ENCODE assay signal across 1 cellular context in genomic region chr2:171433763-171434670, GRCh38.
TF ChIP-seq lines count a peak whose summit lies in the region.

A gene with protein sequence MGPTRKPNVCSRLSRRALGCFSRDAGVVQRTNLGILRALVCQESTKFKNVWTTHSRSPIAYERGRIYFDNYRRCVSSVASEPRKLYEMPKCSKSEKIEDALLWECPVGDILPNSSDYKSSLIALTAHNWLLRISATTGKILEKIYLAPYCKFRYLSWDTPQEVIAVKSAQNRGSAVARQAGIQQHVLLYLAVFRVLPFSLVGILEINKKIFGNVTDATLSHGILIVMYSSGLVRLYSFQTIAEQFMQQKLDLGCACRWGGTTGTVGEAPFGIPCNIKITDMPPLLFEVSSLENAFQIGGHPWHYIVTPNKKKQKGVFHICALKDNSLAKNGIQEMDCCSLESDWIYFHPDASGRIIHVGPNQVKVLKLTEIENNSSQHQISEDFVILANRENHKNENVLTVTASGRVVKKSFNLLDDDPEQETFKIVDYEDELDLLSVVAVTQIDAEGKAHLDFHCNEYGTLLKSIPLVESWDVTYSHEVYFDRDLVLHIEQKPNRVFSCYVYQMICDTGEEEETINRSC (plus strand): TSS chr2:171434226. CDS start chr2:171434578, 352 bp downstream.
Gene METTL8, minus strand, starts transcription at chr2:171433990. Its CDS starts 41,805 bp downstream, at chr2:171392185.

TF ChIP-seq in HepG2, 621 proteins besides CTCF, POLR2A, EP300 and RAD21 (continued from another document and continues in another):
- peak; percentile 67; the same call in 1 of the 2 replicates for TF ChIP-seq ZNF749 (CRISPR knock-in tag; IDR thresholded peaks at IDR 0.05; ENCODE audit: borderline replicate concordance)
- TF ChIP-seq MBD4 (IDR thresholded peaks at IDR 0.05; ENCODE audit: borderline replicate concordance, low read length): no peak
- peak; percentile 77; the same call in 1 of the 2 replicates for TF ChIP-seq ZFP41 (CRISPR knock-in tag; IDR thresholded peaks at IDR 0.05; ENCODE audit: borderline replicate concordance)
- TF ChIP-seq, protein P1, sequence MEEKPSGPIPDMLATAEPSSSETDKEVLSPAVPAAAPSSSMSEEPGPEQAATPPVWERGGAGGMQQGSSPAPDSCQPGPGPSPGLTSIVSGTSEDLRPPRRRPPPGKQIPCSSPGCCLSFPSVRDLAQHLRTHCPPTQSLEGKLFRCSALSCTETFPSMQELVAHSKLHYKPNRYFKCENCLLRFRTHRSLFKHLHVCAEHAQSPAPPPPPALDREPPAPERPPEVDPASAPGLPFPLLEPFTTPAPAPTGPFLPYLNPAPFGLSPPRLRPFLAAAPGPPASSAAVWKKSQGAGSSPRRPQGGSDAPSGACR (CRISPR knock-in tag; IDR thresholded peaks at IDR 0.05): peak; percentile 77
- TF ChIP-seq MIER2 (CRISPR knock-in tag; IDR thresholded peaks at IDR 0.05): peak; percentile 63; the same call in 1 of the 2 replicates
- TF ChIP-seq SP1 (IDR thresholded peaks at IDR 0.05): no peak
- TF ChIP-seq SP1 (CRISPR knock-in tag; IDR thresholded peaks at IDR 0.05): peak; percentile 61; the same call in 1 of the 2 replicates
- TF ChIP-seq GABPB1 (CRISPR knock-in tag; IDR thresholded peaks at IDR 0.05): peak; percentile 95
- TF ChIP-seq NRL (CRISPR knock-in tag; IDR thresholded peaks at IDR 0.05; ENCODE audit: borderline replicate concordance): peak; percentile 94
- TF ChIP-seq, protein P2, sequence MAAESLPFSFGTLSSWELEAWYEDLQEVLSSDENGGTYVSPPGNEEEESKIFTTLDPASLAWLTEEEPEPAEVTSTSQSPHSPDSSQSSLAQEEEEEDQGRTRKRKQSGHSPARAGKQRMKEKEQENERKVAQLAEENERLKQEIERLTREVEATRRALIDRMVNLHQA (CRISPR knock-in tag; IDR thresholded peaks at IDR 0.05): no peak
- no peak for TF ChIP-seq ZNF850 (CRISPR knock-in tag; conservative IDR thresholded peaks at IDR 0.05)
- peak; percentile 51 for TF ChIP-seq GATA4 (IDR thresholded peaks at IDR 0.05; ENCODE audit: borderline replicate concordance, low read depth)
- no peak for TF ChIP-seq ZMAT5 (CRISPR knock-in tag; IDR thresholded peaks at IDR 0.05; ENCODE audit: borderline replicate concordance, low read depth)
- no peak for TF ChIP-seq CEBPZ (IDR thresholded peaks at IDR 0.05; ENCODE audit: low read length)
- TF ChIP-seq CERS6 (CRISPR knock-in tag; IDR thresholded peaks at IDR 0.05): peak; percentile 68; the same call in 1 of the 2 replicates
- TF ChIP-seq PHF5A (CRISPR knock-in tag; IDR thresholded peaks at IDR 0.05; ENCODE audit: low read depth, unreplicated experiment): peak; percentile 86
- TF ChIP-seq, protein P3, sequence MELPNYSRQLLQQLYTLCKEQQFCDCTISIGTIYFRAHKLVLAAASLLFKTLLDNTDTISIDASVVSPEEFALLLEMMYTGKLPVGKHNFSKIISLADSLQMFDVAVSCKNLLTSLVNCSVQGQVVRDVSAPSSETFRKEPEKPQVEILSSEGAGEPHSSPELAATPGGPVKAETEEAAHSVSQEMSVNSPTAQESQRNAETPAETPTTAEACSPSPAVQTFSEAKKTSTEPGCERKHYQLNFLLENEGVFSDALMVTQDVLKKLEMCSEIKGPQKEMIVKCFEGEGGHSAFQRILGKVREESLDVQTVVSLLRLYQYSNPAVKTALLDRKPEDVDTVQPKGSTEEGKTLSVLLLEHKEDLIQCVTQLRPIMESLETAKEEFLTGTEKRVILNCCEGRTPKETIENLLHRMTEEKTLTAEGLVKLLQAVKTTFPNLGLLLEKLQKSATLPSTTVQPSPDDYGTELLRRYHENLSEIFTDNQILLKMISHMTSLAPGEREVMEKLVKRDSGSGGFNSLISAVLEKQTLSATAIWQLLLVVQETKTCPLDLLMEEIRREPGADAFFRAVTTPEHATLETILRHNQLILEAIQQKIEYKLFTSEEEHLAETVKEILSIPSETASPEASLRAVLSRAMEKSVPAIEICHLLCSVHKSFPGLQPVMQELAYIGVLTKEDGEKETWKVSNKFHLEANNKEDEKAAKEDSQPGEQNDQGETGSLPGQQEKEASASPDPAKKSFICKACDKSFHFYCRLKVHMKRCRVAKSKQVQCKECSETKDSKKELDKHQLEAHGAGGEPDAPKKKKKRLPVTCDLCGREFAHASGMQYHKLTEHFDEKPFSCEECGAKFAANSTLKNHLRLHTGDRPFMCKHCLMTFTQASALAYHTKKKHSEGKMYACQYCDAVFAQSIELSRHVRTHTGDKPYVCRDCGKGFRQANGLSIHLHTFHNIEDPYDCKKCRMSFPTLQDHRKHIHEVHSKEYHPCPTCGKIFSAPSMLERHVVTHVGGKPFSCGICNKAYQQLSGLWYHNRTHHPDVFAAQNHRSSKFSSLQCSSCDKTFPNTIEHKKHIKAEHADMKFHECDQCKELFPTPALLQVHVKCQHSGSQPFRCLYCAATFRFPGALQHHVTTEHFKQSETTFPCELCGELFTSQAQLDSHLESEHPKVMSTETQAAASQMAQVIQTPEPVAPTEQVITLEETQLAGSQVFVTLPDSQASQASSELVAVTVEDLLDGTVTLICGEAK (IDR thresholded peaks at IDR 0.05): no peak
- TF ChIP-seq, protein P3 (CRISPR knock-in tag; IDR thresholded peaks at IDR 0.05): peak; percentile 94
- no peak for TF ChIP-seq HNRNPH1 (optimal IDR thresholded peaks at IDR 0.05; ENCODE audit: low read depth, low read length)
- TF ChIP-seq, protein P4, sequence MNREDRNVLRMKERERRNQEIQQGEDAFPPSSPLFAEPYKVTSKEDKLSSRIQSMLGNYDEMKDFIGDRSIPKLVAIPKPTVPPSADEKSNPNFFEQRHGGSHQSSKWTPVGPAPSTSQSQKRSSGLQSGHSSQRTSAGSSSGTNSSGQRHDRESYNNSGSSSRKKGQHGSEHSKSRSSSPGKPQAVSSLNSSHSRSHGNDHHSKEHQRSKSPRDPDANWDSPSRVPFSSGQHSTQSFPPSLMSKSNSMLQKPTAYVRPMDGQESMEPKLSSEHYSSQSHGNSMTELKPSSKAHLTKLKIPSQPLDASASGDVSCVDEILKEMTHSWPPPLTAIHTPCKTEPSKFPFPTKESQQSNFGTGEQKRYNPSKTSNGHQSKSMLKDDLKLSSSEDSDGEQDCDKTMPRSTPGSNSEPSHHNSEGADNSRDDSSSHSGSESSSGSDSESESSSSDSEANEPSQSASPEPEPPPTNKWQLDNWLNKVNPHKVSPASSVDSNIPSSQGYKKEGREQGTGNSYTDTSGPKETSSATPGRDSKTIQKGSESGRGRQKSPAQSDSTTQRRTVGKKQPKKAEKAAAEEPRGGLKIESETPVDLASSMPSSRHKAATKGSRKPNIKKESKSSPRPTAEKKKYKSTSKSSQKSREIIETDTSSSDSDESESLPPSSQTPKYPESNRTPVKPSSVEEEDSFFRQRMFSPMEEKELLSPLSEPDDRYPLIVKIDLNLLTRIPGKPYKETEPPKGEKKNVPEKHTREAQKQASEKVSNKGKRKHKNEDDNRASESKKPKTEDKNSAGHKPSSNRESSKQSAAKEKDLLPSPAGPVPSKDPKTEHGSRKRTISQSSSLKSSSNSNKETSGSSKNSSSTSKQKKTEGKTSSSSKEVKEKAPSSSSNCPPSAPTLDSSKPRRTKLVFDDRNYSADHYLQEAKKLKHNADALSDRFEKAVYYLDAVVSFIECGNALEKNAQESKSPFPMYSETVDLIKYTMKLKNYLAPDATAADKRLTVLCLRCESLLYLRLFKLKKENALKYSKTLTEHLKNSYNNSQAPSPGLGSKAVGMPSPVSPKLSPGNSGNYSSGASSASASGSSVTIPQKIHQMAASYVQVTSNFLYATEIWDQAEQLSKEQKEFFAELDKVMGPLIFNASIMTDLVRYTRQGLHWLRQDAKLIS (CRISPR knock-in tag; IDR thresholded peaks at IDR 0.05): no peak; the same call in 1 of the 2 replicates
- no peak for TF ChIP-seq ATRX (CRISPR knock-in tag; IDR thresholded peaks at IDR 0.05; ENCODE audit: borderline replicate concordance)
- peak; percentile 86 for TF ChIP-seq HIC2 (CRISPR knock-in tag; IDR thresholded peaks at IDR 0.05; ENCODE audit: low read depth)
- peak; percentile 87; the same call in 1 of the 2 replicates for TF ChIP-seq ZBTB20 (CRISPR knock-in tag; IDR thresholded peaks at IDR 0.05; ENCODE audit: borderline replicate concordance, low read depth)
- TF ChIP-seq ZNF263 (CRISPR knock-in tag; IDR thresholded peaks at IDR 0.05): peak; percentile 81
- peak; percentile 16; the same call in 1 of the 2 replicates for TF ChIP-seq CHCHD3 (CRISPR knock-in tag; IDR thresholded peaks at IDR 0.05)
- peak; percentile 4; the same call in 1 of the 2 replicates for TF ChIP-seq ZNF296 (CRISPR knock-in tag; conservative IDR thresholded peaks at IDR 0.05)
- no peak for TF ChIP-seq RORA (CRISPR knock-in tag; IDR thresholded peaks at IDR 0.05)
- peak; percentile 74 for TF ChIP-seq ZNF768 (CRISPR knock-in tag; IDR thresholded peaks at IDR 0.05)
- no peak for TF ChIP-seq SMC3 (IDR thresholded peaks at IDR 0.05; ENCODE audit: low read length)
- peak; percentile 58 for TF ChIP-seq POGK (CRISPR knock-in tag; conservative IDR thresholded peaks at IDR 0.05)
